8 cellular contexts compared by ENCODE assay signal in genomic region chr10:60114765-60115586, GRCh38.
DNase-seq lines count a peak whose midpoint lies in the region; ATAC-seq and TF ChIP-seq lines count a peak whose summit lies in the region.

No MANE protein-coding gene starts in this region.

- no peak overlapping the region for H2AFZ ChIP-seq in fibroblast of lung (ENCODE audit: low read length)

- no peaks in the 10 kb centered on the region for H3K27me3 ChIP-seq in RWPE2 (ENCODE audit: insufficient read depth, poor library complexity, severe bottlenecking)
- no peaks in the 10 kb centered on the region for H3K27me3 ChIP-seq in fibroblast of lung (ENCODE audit: control insufficient read depth, insufficient read depth, low read length)

- no peaks in the 10 kb centered on the region for H3K79me2 ChIP-seq in fibroblast of lung (ENCODE audit: control insufficient read depth, insufficient read depth, low read length)

- H3K9me3 Mint-ChIP-seq in activated naive CD8-positive, alpha-beta T cell treated with anti-CD3 and anti-CD28 coated beads for 36 hours = no peaks in the 10 kb centered on the region

- no peak overlapping the region for H3K4me3 Mint-ChIP-seq in activated naive CD8-positive, alpha-beta T cell treated with anti-CD3 and anti-CD28 coated beads for 36 hours

- H3K4me1 Mint-ChIP-seq in activated naive CD8-positive, alpha-beta T cell treated with anti-CD3 and anti-CD28 coated beads for 36 hours = no peaks in the 10 kb centered on the region

- no peaks in the 10 kb centered on the region for H3K36me3 Mint-ChIP-seq in activated naive CD8-positive, alpha-beta T cell treated with anti-CD3 and anti-CD28 coated beads for 36 hours

- TF ChIP-seq CTCF in RWPE2 (IDR thresholded peaks at IDR 0.05; ENCODE audit: poor library complexity, severe bottlenecking) (peak; percentile 82), fibroblast of lung (conservative IDR thresholded peaks at IDR 0.05 in 1 of 2, IDR thresholded peaks at IDR 0.05 in 1 of 2; ENCODE audit: low read depth in 1 of 2, low read length in 2 of 2) (peak; percentile 58 to 72)

- ATAC-seq in GM19324 (IDR thresholded peaks at IDR 0.05; ENCODE audit: low FRiP score, unreplicated experiment) = peak; percentile 70
- ATAC-seq in RWPE2 (ENCODE audit: low read depth) = no peak; the same call in 2 of the 3 replicates

- H3K27me3 Mint-ChIP-seq in activated naive CD8-positive, alpha-beta T cell treated with anti-CD3 and anti-CD28 coated beads for 36 hours = peaks cover 7% of the 10 kb centered on the region

- H3K27ac ChIP-seq in RWPE2 (ENCODE audit: poor library complexity, severe bottlenecking) (no peak overlapping the region), fibroblast of lung (ENCODE audit: insufficient read depth, low read length) (no peak overlapping the region)

- H4K20me1 ChIP-seq in fibroblast of lung (ENCODE audit: control insufficient read depth, extremely low read depth, insufficient read depth, low read length) = no peaks in the 10 kb centered on the region

- H3K4me3 ChIP-seq in RWPE2 (ENCODE audit: severe bottlenecking) (no peak overlapping the region), fibroblast of lung (replicated peaks in 1 of 4; ENCODE audit: control extremely low read depth in 1 of 4, insufficient read depth in 1 of 4, low read depth in 3 of 4, low read length in 4 of 4) (no peak overlapping the region)

- H3K4me1 ChIP-seq in RWPE2 (ENCODE audit: insufficient read depth, poor library complexity, severe bottlenecking) = no peaks in the 10 kb centered on the region
- no peaks in the 10 kb centered on the region for H3K4me1 ChIP-seq in fibroblast of lung (ENCODE audit: control insufficient read depth, extremely low read depth, insufficient read depth, low read length)

- H3K36me3 ChIP-seq in RWPE2 (ENCODE audit: low read depth) (no peaks in the 10 kb centered on the region), fibroblast of lung (ENCODE audit: control insufficient read depth, insufficient read depth, low read length) (no peaks in the 10 kb centered on the region)

- no peak overlapping the region for H3K4me2 ChIP-seq in fibroblast of lung (ENCODE audit: extremely low read depth, insufficient read depth, low read length)

- H3K9ac ChIP-seq in fibroblast of lung (ENCODE audit: insufficient read depth, low read length) = no peak overlapping the region

- H3K9me3 ChIP-seq in RWPE2 (ENCODE audit: severe bottlenecking) (no peaks in the 10 kb centered on the region), fibroblast of lung (ENCODE audit: control insufficient read depth, insufficient read depth, low read depth, low read length) (no peaks in the 10 kb centered on the region)

- DNase-seq in COR-L47 (lab: John Stamatoyannopoulos, UW) (peak; percentile 25), HK-2 (ENCODE audit: unreplicated experiment) (peak; percentile 14), RWPE2 (ENCODE audit: low spot score) (no peak), fibroblast of lung (ENCODE audit: low read depth in 2 of 2) (peak; percentile 69 to 85), non-pigmented ciliary epithelial cell (ENCODE audit: low read depth) (peak; percentile 45), occipital lobe (lab: John Stamatoyannopoulos, UW) (no peak)
- DNase-seq in activated naive CD8-positive, alpha-beta T cell treated with anti-CD3 and anti-CD28 coated beads for 36 hours = no peak

- H3K27ac Mint-ChIP-seq in activated naive CD8-positive, alpha-beta T cell treated with anti-CD3 and anti-CD28 coated beads for 36 hours = no peak overlapping the region

Comparison
In these comparisons a context has a peak if more than half of its experiments do, and no peak if none do; other contexts are left out.
1. DNase-seq: peak in COR-L47 (single experiment), HK-2 (single experiment), fibroblast of lung (2 of 2) and non-pigmented ciliary epithelial cell (single experiment); none in RWPE2 (single experiment), occipital lobe (single experiment) and activated naive CD8-positive, alpha-beta T cell treated with anti-CD3 and anti-CD28 coated beads for 36 hours (single experiment).